24 cellular contexts compared by ENCODE assay signal in the genomic region with DNA sequence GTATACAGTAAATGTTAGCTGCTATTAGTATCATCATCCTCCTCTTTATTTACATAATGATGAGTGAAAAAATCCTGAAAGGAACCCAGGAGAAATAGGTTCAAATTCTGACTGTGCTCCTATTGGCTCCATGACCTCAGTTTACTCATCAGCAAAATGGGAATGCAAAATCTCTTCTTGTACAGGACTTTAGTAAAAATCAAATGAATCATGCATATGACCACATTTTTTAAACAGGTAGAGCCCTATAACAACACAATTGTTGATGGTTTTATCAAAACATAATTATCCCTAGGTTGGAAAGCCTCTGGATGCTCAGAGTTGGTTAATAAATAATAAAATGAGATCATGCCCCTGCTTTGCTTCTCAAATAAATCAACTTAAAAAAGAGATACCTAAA. TPM values are rescaled to one million over a fixed set of nuclear protein-coding genes. Genes with fewer than 3 reads are reported as not detected.
DNase-seq lines count a peak whose midpoint lies in the region; ATAC-seq, FAIRE-seq and TF ChIP-seq lines count a peak whose summit lies in the region.
"Had no signal": no experiment of that assay in that cellular context is flagged by ENCODE, and none has a peak within 500 bp of the region (broad histone marks: within the 10 kb centered on the region; RNA-seq: fewer than 3 reads in every experiment).

No MANE protein-coding gene starts in this region.

- H3K27ac Mint-ChIP-seq in Calu3 (ENCODE audit: unreplicated experiment) (peak overlapping the region; percentile 26), nephron (peak overlapping the region; percentile 22 to 61 (median 45)), Caco-2 (ENCODE audit: unreplicated experiment) (no peak overlapping the region)
- H3K27ac Mint-ChIP-seq in activated naive CD4-positive, alpha-beta T cell treated with anti-CD3 and anti-CD28 coated beads, Interleukin-2, amount 10 ng/mL, durations not matched to agents 7 days and 5 days: no peak overlapping the region
- H3K27ac Mint-ChIP-seq: CD14-positive monocyte; CD4-positive, alpha-beta memory T cell; CD4-positive, CD25-positive, alpha-beta regulatory T cell; CD8-positive, alpha-beta memory T cell had no signal

- TF ChIP-seq EP300 in HepG2 (IDR thresholded peaks at IDR 0.05; ENCODE audit: low read depth in 2 of 2, low read length in 2 of 2): no peak
- no peak for TF ChIP-seq EP300 in HepG2 (CRISPR knock-in tag; IDR thresholded peaks at IDR 0.05; ENCODE audit: borderline replicate concordance)
- no peak for TF ChIP-seq EP300 in K562 (IDR thresholded peaks at IDR 0.05; ENCODE audit: low read length)

- no peaks in the 10 kb centered on the region for H3K79me2 ChIP-seq in HepG2 (ENCODE audit: insufficient read depth, low read length)
- no peaks in the 10 kb centered on the region for H3K79me2 ChIP-seq in K562 (ENCODE audit: control insufficient read depth, insufficient read depth, low read length)

- CTCF ChIA-PET in HepG2 (lab: Yijun Ruan, JAX; ENCODE audit: low intra/inter-chr PET ratio, low total read pairs) (no interaction called here), Calu3 (lab: Charles Lee) (interaction anchor here (1.5 kb wide), 1 partner anchor 13 kb away, joined by 4 read pairs; no protein-coding TSS in a partner anchor), K562 (lab: Yijun Ruan, JAX; ENCODE audit: low intra/inter-chr PET ratio) (no interaction called here), Caco-2 (lab: Charles Lee) (no interaction called here)
- CTCF ChIA-PET in activated naive CD4-positive, alpha-beta T cell treated with anti-CD3 and anti-CD28 coated beads, Interleukin-2, amount 10 ng/mL, durations not matched to agents 7 days and 5 days (lab: Charles Lee): no interaction called here

- no peak for DNase-seq in HepG2 (ENCODE audit: low spot score)
- DNase-seq in right lobe of liver: no peak
- no peak for DNase-seq in Calu3
- DNase-seq in K562 (ENCODE audit: extremely low read depth in 1 of 4, low spot score in 3 of 4): no peak
- DNase-seq in midbrain (lab: John Stamatoyannopoulos, UW): no peak
- no peak for DNase-seq in activated naive CD4-positive, alpha-beta T cell treated with anti-CD3 and anti-CD28 coated beads, Interleukin-2, amount 10 ng/mL, durations not matched to agents 7 days and 5 days
- DNase-seq in Caco-2: no peak
- DNase-seq: BE2C; C1 segment of cervical spinal cord; CD4-positive, alpha-beta memory T cell; CD4-positive, CD25-positive, alpha-beta regulatory T cell; CD8-positive, alpha-beta memory T cell; COR-L47; DMS79 treated with DMSO at 0.1 percent for 48 hours; GF-D8 had no signal

- TF ChIP-seq RAD21 in HepG2 (CRISPR knock-in tag; IDR thresholded peaks at IDR 0.05) (no peak), K562 (CRISPR knock-in tag; conservative IDR thresholded peaks at IDR 0.05 in 1 of 2, IDR thresholded peaks at IDR 0.05 in 1 of 2) (no peak)

- H3K4me3 ChIP-seq in HepG2 (replicated peaks in 1 of 3; ENCODE audit: insufficient read depth in 1 of 3, low read depth in 2 of 3, low read length in 3 of 3): no peak overlapping the region
- H3K4me3 ChIP-seq in right lobe of liver: no peak overlapping the region
- H3K4me3 ChIP-seq in K562: no peak overlapping the region
- no peak overlapping the region for H3K4me3 ChIP-seq in Caco-2 (ENCODE audit: low read depth, low read length)
- H3K4me3 ChIP-seq: A549, BLaER1 had no signal

- H3K27me3 Mint-ChIP-seq in Calu3 (ENCODE audit: unreplicated experiment) (no peaks in the 10 kb centered on the region), nephron (ENCODE audit: low read depth) (peaks cover 18% of the 10 kb centered on the region), Caco-2 (ENCODE audit: insufficient read depth, unreplicated experiment) (no peaks in the 10 kb centered on the region)
- H3K27me3 Mint-ChIP-seq in activated naive CD4-positive, alpha-beta T cell treated with anti-CD3 and anti-CD28 coated beads, Interleukin-2, amount 10 ng/mL, durations not matched to agents 7 days and 5 days: peaks cover 4% of the 10 kb centered on the region

- TF ChIP-seq POLR2A in HepG2 (IDR thresholded peaks at IDR 0.05; ENCODE audit: insufficient read depth in 1 of 2, low read depth in 2 of 2, low read length in 2 of 2): no peak
- TF ChIP-seq POLR2A in right lobe of liver (IDR thresholded peaks at IDR 0.05): no peak
- no peak for TF ChIP-seq POLR2A in K562 (conservative IDR thresholded peaks at IDR 0.05)

- H3K9me3 ChIP-seq in HepG2 (ENCODE audit: low read length) (no peaks in the 10 kb centered on the region), right lobe of liver (no peaks in the 10 kb centered on the region), K562 (replicated peaks; ENCODE audit: control insufficient read depth, insufficient read depth, low read depth, low read length) (no peaks in the 10 kb centered on the region), Caco-2 (no peaks in the 10 kb centered on the region)
- H3K9me3 ChIP-seq: A549, BE2C, BLaER1 had no signal

- 0 out of 2 replicates have a peak, but pooled peaks cover 3% of the 10 kb centered on the region for H3K4me1 ChIP-seq in HepG2 (ENCODE audit: insufficient read depth, low read length)
- H3K4me1 ChIP-seq in right lobe of liver: no peaks in the 10 kb centered on the region
- H3K4me1 ChIP-seq in K562 (replicated peaks in 1 of 2; ENCODE audit: control insufficient read depth in 2 of 2, insufficient read depth in 2 of 2, low read length in 2 of 2): peaks cover 4 to 10% of the 10 kb centered on the region in 2 experiments; a peak in 3 of 5 replicates
- peaks cover 10% of the 10 kb centered on the region for H3K4me1 ChIP-seq in Caco-2
- H3K4me1 ChIP-seq: A549, BE2C, BLaER1 had no signal

- no peak overlapping the region for H3K27ac ChIP-seq in HepG2 (ENCODE audit: extremely low read length, insufficient read depth, low read length)
- no peak overlapping the region for H3K27ac ChIP-seq in right lobe of liver
- no peak overlapping the region for H3K27ac ChIP-seq in K562 (ENCODE audit: extremely low read depth, low read depth, low read length)
- H3K27ac ChIP-seq: 22Rv1, A549, BLaER1 had no signal

- H3K4me1 Mint-ChIP-seq in Calu3 (ENCODE audit: low read depth, unreplicated experiment) (peaks cover 57% of the 10 kb centered on the region), nephron (peaks cover 71% of the 10 kb centered on the region), Caco-2 (ENCODE audit: low read depth, unreplicated experiment) (peaks cover 4% of the 10 kb centered on the region)
- no peaks in the 10 kb centered on the region for H3K4me1 Mint-ChIP-seq in activated naive CD4-positive, alpha-beta T cell treated with anti-CD3 and anti-CD28 coated beads, Interleukin-2, amount 10 ng/mL, durations not matched to agents 7 days and 5 days
- H3K4me1 Mint-ChIP-seq: CD14-positive monocyte; CD4-positive, alpha-beta memory T cell; CD4-positive, CD25-positive, alpha-beta regulatory T cell; CD8-positive, alpha-beta memory T cell had no signal

- H3K36me3 Mint-ChIP-seq in Calu3 (ENCODE audit: insufficient read depth, unreplicated experiment) (peaks cover 21% of the 10 kb centered on the region), nephron (ENCODE audit: low read depth) (peaks cover 46% of the 10 kb centered on the region), Caco-2 (ENCODE audit: insufficient read depth, unreplicated experiment) (no peaks in the 10 kb centered on the region)
- H3K36me3 Mint-ChIP-seq in activated naive CD4-positive, alpha-beta T cell treated with anti-CD3 and anti-CD28 coated beads, Interleukin-2, amount 10 ng/mL, durations not matched to agents 7 days and 5 days: no peaks in the 10 kb centered on the region
- H3K36me3 Mint-ChIP-seq: CD14-positive monocyte; CD4-positive, alpha-beta memory T cell; CD4-positive, CD25-positive, alpha-beta regulatory T cell; CD8-positive, alpha-beta memory T cell had no signal

- no peaks in the 10 kb centered on the region for H3K27me3 ChIP-seq in HepG2 (ENCODE audit: control insufficient read depth in 1 of 2, insufficient read depth in 2 of 2, low read length in 2 of 2)
- no peaks in the 10 kb centered on the region for H3K27me3 ChIP-seq in right lobe of liver
- H3K27me3 ChIP-seq in K562 (ENCODE audit: control insufficient read depth in 2 of 2, insufficient read depth in 2 of 2, low read length in 2 of 2): no peaks in the 10 kb centered on the region
- no peaks in the 10 kb centered on the region for H3K27me3 ChIP-seq in Caco-2 (replicated peaks; ENCODE audit: control insufficient read depth, insufficient read depth, low read length)

- H3K4me2 ChIP-seq in HepG2 (ENCODE audit: low read depth, low read length) (no peak overlapping the region), K562 (ENCODE audit: insufficient read depth, low read length) (no peak overlapping the region)
- H3K4me2 ChIP-seq: A549, BLaER1 had no signal

- ATAC-seq in HepG2 (no peak), right lobe of liver (no peak), K562 (no peak)
- ATAC-seq: A549 had no signal

- in situ Hi-C loops in HepG2 (cut with HindIII; ENCODE audit: extremely low pct_ligation_motif_present, low pct_unique_long_range_greater_than_20kb) (no loop called here), K562 (cut with MboI) (no loop called here)

- H3K4me3 Mint-ChIP-seq in Calu3 (ENCODE audit: low read depth, unreplicated experiment) (no peak overlapping the region), nephron (no peak overlapping the region), Caco-2 (ENCODE audit: unreplicated experiment) (no peak overlapping the region)
- H3K4me3 Mint-ChIP-seq in activated naive CD4-positive, alpha-beta T cell treated with anti-CD3 and anti-CD28 coated beads, Interleukin-2, amount 10 ng/mL, durations not matched to agents 7 days and 5 days: no peak overlapping the region
- H3K4me3 Mint-ChIP-seq: CD14-positive monocyte; CD4-positive, alpha-beta memory T cell; CD4-positive, CD25-positive, alpha-beta regulatory T cell; CD8-positive, alpha-beta memory T cell had no signal

- H3K9ac ChIP-seq in HepG2 (ENCODE audit: insufficient read depth, low read depth, low read length): no peak overlapping the region
- no peak overlapping the region for H3K9ac ChIP-seq in K562 (ENCODE audit: insufficient read depth in 1 of 2, low read depth in 2 of 2, low read length in 2 of 2)
- H3K9ac ChIP-seq: BLaER1 had no signal

- BruUV-seq in HepG2 (replicated peaks; lab: Mats Ljungman, UMichigan) (no TSS peak), Calu3 (replicated peaks; lab: Mats Ljungman, UMichigan) (no TSS peak), K562 (replicated peaks; lab: Mats Ljungman, UMichigan) (no TSS peak), Caco-2 (replicated peaks; lab: Mats Ljungman, UMichigan) (no TSS peak)

- H4K20me1 ChIP-seq in HepG2 (ENCODE audit: insufficient read depth, low read length) (no peaks in the 10 kb centered on the region), K562 (replicated peaks; ENCODE audit: control insufficient read depth, insufficient read depth, low read length) (no peaks in the 10 kb centered on the region)

- POLR2A ChIA-PET in HepG2 (lab: Yijun Ruan, JAX) (no interaction called here), K562 (lab: Yijun Ruan, JAX) (interaction anchor here (0.6 kb wide), 1 partner anchor 29 kb away, joined by 3 read pairs; no protein-coding TSS in a partner anchor), Caco-2 (lab: Charles Lee) (no interaction called here)

- no peaks in the 10 kb centered on the region for H3K9me1 ChIP-seq in K562 (ENCODE audit: control insufficient read depth, insufficient read depth, low read length)

- TF ChIP-seq CTCF in HepG2 (CRISPR knock-in tag; IDR thresholded peaks at IDR 0.05) (no peak), right lobe of liver (IDR thresholded peaks at IDR 0.05) (no peak), Calu3 (IDR thresholded peaks at IDR 0.05; ENCODE audit: unreplicated experiment) (no peak), K562 (IDR thresholded peaks at IDR 0.05 in 2 of 3, conservative IDR thresholded peaks at IDR 0.05 in 1 of 3; ENCODE audit: insufficient read depth in 2 of 3, low read depth in 1 of 3, low read length in 3 of 3) (no peak), nephron (IDR thresholded peaks at IDR 0.05; ENCODE audit: unreplicated experiment in 3 of 3) (no peak), Caco-2 (IDR thresholded peaks at IDR 0.05; ENCODE audit: insufficient read depth in 1 of 2, low read depth in 1 of 2, low read length in 1 of 2, severe bottlenecking in 1 of 2, unreplicated experiment in 1 of 2) (no peak)

- H3K36me3 ChIP-seq in HepG2 (replicated peaks in 1 of 2; ENCODE audit: control insufficient read depth in 1 of 2, insufficient read depth in 2 of 2, low read length in 2 of 2) (no peaks in the 10 kb centered on the region), right lobe of liver (no peaks in the 10 kb centered on the region), K562 (ENCODE audit: control insufficient read depth, insufficient read depth, low read length) (no peaks in the 10 kb centered on the region), Caco-2 (ENCODE audit: control insufficient read depth, insufficient read depth, low read length) (no peaks in the 10 kb centered on the region)
- H3K36me3 ChIP-seq: BE2C, BLaER1 had no signal

- intact Hi-C loops in HepG2 (cut with micrococcal nuclease; ENCODE audit: unreplicated experiment) (no loop called here), right lobe of liver (cut with DNase I) (no loop called here), Calu3 (cut with micrococcal nuclease; ENCODE audit: unreplicated experiment) (no loop called here), K562 (cut with micrococcal nuclease) (no loop called here), Caco-2 (cut with micrococcal nuclease; ENCODE audit: unreplicated experiment) (no loop called here)

- no peak for FAIRE-seq in HepG2 (lab: Jason Lieb, UNC)
- no peak for FAIRE-seq in K562 (lab: Jason Lieb, UNC)
- FAIRE-seq: A549, D721Med, G401.6, GM12891, GM19239 had no signal

- H3K9me3 Mint-ChIP-seq in Calu3 (ENCODE audit: low read depth, unreplicated experiment) (no peaks in the 10 kb centered on the region), nephron (no peaks in the 10 kb centered on the region), Caco-2 (ENCODE audit: unreplicated experiment) (no peaks in the 10 kb centered on the region)
- no peaks in the 10 kb centered on the region for H3K9me3 Mint-ChIP-seq in activated naive CD4-positive, alpha-beta T cell treated with anti-CD3 and anti-CD28 coated beads, Interleukin-2, amount 10 ng/mL, durations not matched to agents 7 days and 5 days
- H3K9me3 Mint-ChIP-seq: CD14-positive monocyte; CD8-positive, alpha-beta memory T cell had no signal

- no peak overlapping the region for H2AFZ ChIP-seq in HepG2 (ENCODE audit: low read length)
- no peak overlapping the region for H2AFZ ChIP-seq in K562 (ENCODE audit: low read depth, low read length)

RNA-seq across cellular contexts. Expression of a gene that starts 16.0 kb away (rescaled TPM):
- total RNA-seq in HepG2 (2016; rRNA removed; fragmentation: Illumina TruSeq; extraction: Trizol): 3.5 and 5.0 TPM in 2 replicates
- 0.61 and 0.79 TPM in 2 replicates for total RNA-seq in HepG2 (2016; cell fraction: cytosol; rRNA removed; fragmentation: Illumina TruSeq; extraction: Trizol; ENCODE audit: low read depth)
- 3.8 and 4.3 TPM in 2 replicates for total RNA-seq in HepG2 (2016; cell fraction: insoluble cytoplasmic fraction; rRNA removed; fragmentation: Illumina TruSeq; extraction: Trizol)
- total RNA-seq in HepG2 (2016; cell fraction: membrane; rRNA removed; fragmentation: Illumina TruSeq; extraction: Trizol): 2.4 and 2.8 TPM in 2 replicates
- total RNA-seq in HepG2 (2016; cell fraction: nucleus; rRNA removed; fragmentation: Illumina TruSeq; extraction: Trizol): 8.2 and 8.4 TPM in 2 replicates
- 4.0 and 4.7 TPM in 2 replicates for polyA plus RNA-seq in HepG2 (2011; rRNA removed)
- 3.5 and 3.6 TPM in 2 replicates for polyA plus RNA-seq in HepG2 (2011; cell fraction: cytosol; rRNA removed)
- 13.5 and 15.0 TPM in 2 replicates for polyA plus RNA-seq in HepG2 (2011; cell fraction: nucleus; rRNA removed)
- polyA plus RNA-seq in HepG2 (2012): 20.1 and 28.6 TPM in 2 replicates
- 0.70 TPM in 2 replicates for polyA plus RNA-seq in HepG2 (2016; cell fraction: cytosol; fragmentation: Illumina TruSeq; extraction: Trizol; ENCODE audit: low read depth)
- polyA plus RNA-seq in HepG2 (2016; cell fraction: insoluble cytoplasmic fraction; fragmentation: Illumina TruSeq; extraction: Trizol; ENCODE audit: low read depth): 14.4 and 16.5 TPM in 2 replicates
- polyA plus RNA-seq in HepG2 (2016; cell fraction: membrane; fragmentation: Illumina TruSeq; extraction: Trizol; ENCODE audit: low read depth): 3.3 and 3.6 TPM in 2 replicates
- polyA plus RNA-seq in HepG2 (2016; cell fraction: nucleus; fragmentation: Illumina TruSeq; extraction: Trizol; ENCODE audit: insufficient read depth, low read depth): 27.1 and 27.3 TPM in 2 replicates
- polyA minus RNA-seq in HepG2 (2011; rRNA and poly(A)+ RNA removed; ENCODE audit: low replicate concordance): 15.2 and 51.3 TPM in 2 replicates
- polyA minus RNA-seq in HepG2 (2011; cell fraction: cytosol; rRNA and poly(A)+ RNA removed): 6.7 and 11.9 TPM in 2 replicates
- polyA minus RNA-seq in HepG2 (2011; cell fraction: nucleus; rRNA and poly(A)+ RNA removed): 11.7 and 14.2 TPM in 2 replicates
- total RNA-seq in right lobe of liver: 10 to 100 TPM; 11.6 to 30.0 (median 20.7) TPM
- total RNA-seq in Calu3 (2022): 158 and 167 TPM in 2 replicates
- total RNA-seq in K562 (2011; cell fraction: chromatin; rRNA removed; ENCODE audit: low replicate concordance): 16.8 and 21.5 TPM in 2 replicates
- total RNA-seq in K562 (2011; cell fraction: nucleolus; rRNA removed): 10.5 and 13.2 TPM in 2 replicates
- 14.2 and 23.5 TPM in 2 replicates for total RNA-seq in K562 (2011; cell fraction: nucleoplasm; rRNA removed)
- 6.8 and 8.3 TPM in 2 replicates for total RNA-seq in K562 (2014; rRNA removed)
- total RNA-seq in K562 (2014; rRNA removed; fragmentation: Illumina TruSeq; extraction: Trizol): 8.3 and 9.9 TPM in 2 replicates
- 11.9 and 13.1 TPM in 2 replicates for total RNA-seq in K562 (2015; rRNA removed; fragmentation: Illumina TruSeq; extraction: Trizol)
- total RNA-seq in K562 (2021): 49.7 and 51.8 TPM in 2 replicates
- 6.0 and 10.9 TPM in 2 replicates for polyA plus RNA-seq in K562 (2011; rRNA removed)
- 7.7 and 13.7 TPM in 2 replicates for polyA plus RNA-seq in K562 (2011; cell fraction: cytosol; rRNA removed)
- polyA plus RNA-seq in K562 (2011; cell fraction: nucleus; rRNA removed): 11.9 and 16.2 TPM in 2 replicates
- polyA plus RNA-seq in K562 (2012): 35.3 and 71.0 TPM in 2 replicates
- polyA plus RNA-seq in K562 (2014; fragmentation: Illumina TruSeq; extraction: Trizol): 41.0 and 41.5 TPM in 2 replicates
- 10 to 100 TPM in 1 of 2 experiments, 1 to 10 TPM in 1; 9.7 to 11.1 TPM for polyA plus RNA-seq in K562 (2014; fragmentation: Nextera tagmentation; extraction: Ambion mirVana)
- 21.8 and 24.2 TPM in 2 replicates for polyA plus RNA-seq in K562 (2014; rRNA removed)
- polyA minus RNA-seq in K562 (2011; rRNA and poly(A)+ RNA removed): 5.4 TPM in 2 replicates
- polyA minus RNA-seq in K562 (2011; cell fraction: cytosol; rRNA and poly(A)+ RNA removed): 17.7 and 27.6 TPM in 2 replicates
- polyA minus RNA-seq in K562 (2011; cell fraction: nucleus; rRNA and poly(A)+ RNA removed): 9.8 and 9.9 TPM in 2 replicates
- 134 and 140 TPM in 2 replicates for total RNA-seq in Caco-2 (2022)
- total RNA-seq: CD4-positive, alpha-beta memory T cell; CD4-positive, CD25-positive, alpha-beta regulatory T cell; CD8-positive, alpha-beta memory T cell had no signal
- polyA plus RNA-seq: CD14-positive monocyte; CD4-positive, alpha-beta memory T cell; CD4-positive, CD25-positive, alpha-beta regulatory T cell; CD8-positive, alpha-beta memory T cell had no signal

Comparison
In these comparisons a context has a peak if more than half of its experiments do, and no peak if none do; other contexts are left out.
1. H3K27ac Mint-ChIP-seq: peak in Calu3 (single experiment) and nephron (3 of 3); none in activated naive CD4-positive, alpha-beta T cell treated with anti-CD3 and anti-CD28 coated beads, Interleukin-2, amount 10 ng/mL, durations not matched to agents 7 days and 5 days (single experiment) and Caco-2 (single experiment).